ENCODE assay signal across 9 cellular contexts in the genomic region with DNA sequence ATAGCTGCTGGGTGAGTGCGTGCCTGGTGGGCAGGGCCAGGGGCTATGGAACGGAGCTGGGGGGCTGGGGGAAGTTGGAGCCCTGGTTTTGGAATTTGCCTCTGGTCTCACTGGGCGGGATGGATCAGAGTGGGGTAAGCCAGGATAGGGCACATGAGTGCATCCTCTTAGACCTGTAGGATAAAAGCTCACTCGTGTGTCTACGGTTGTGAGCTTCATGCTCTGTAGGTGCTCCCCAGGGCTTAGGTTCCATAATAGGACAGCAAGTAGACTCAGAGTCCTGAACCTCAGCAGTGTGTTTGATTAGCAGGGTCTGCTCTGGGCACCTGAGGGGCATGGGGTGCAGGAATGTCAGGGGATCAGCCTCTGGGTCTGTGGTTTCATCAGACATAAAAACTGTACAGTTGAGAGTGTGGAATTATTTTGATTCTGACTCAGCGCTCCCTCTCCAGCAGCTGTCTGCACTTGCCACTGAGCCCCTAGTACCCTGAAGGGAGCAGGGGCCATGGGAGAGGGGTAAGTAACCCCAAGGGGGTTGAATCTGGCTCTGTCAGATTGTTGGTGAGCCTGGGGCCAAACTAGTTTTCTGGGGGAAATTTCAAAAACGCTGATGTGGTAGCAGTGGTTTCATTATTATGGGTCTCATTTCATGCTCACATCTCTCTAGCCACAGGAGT.
DNase-seq lines count a peak whose midpoint lies in the region; ATAC-seq and TF ChIP-seq lines count a peak whose summit lies in the region.
"Had no signal": no experiment of that assay in that cellular context is flagged by ENCODE, and none has a peak within 500 bp of the region (broad histone marks: within the 10 kb centered on the region; RNA-seq: fewer than 3 reads in every experiment).

No MANE protein-coding gene starts in this region.

- H3K27ac Mint-ChIP-seq in activated T-helper 2 cell treated with anti-CD3 and anti-CD28 coated beads, Interferon-gamma antibody, Interleukin-2, Interleukin-4, amounts not matched to agents 10 μg/mL and 5 μg/mL and 100 μg/mL, durations not matched to agents 14 hours and 24 hours and 36 hours: peak overlapping the region; percentile 87
- peak overlapping the region; percentile 79 for H3K27ac Mint-ChIP-seq in progenitor cell of endocrine pancreas

- no peaks in the 10 kb centered on the region for H3K9me3 Mint-ChIP-seq in activated T-helper 2 cell treated with anti-CD3 and anti-CD28 coated beads, Interferon-gamma antibody, Interleukin-2, Interleukin-4, amounts not matched to agents 10 μg/mL and 5 μg/mL and 100 μg/mL, durations not matched to agents 14 hours and 24 hours and 36 hours
- no peaks in the 10 kb centered on the region for H3K9me3 Mint-ChIP-seq in progenitor cell of endocrine pancreas (ENCODE audit: low read depth)

- no peaks in the 10 kb centered on the region for H3K36me3 ChIP-seq in HEK293 (ENCODE audit: control insufficient read depth in 2 of 2, insufficient read depth in 1 of 2, low read length in 2 of 2)

- no peak overlapping the region for H3K4me3 ChIP-seq in HEK293 (ENCODE audit: low read depth, low read length)
- no peak overlapping the region for H3K4me3 ChIP-seq in dorsolateral prefrontal cortex

- intact Hi-C loops in activated T-helper 2 cell treated with anti-CD3 and anti-CD28 coated beads, Interferon-gamma antibody, Interleukin-2, Interleukin-4, amounts not matched to agents 10 μg/mL and 5 μg/mL and 100 μg/mL, durations not matched to agents 14 hours and 24 hours and 36 hours (cut with micrococcal nuclease): loop anchor here (10.0 kb wide), 2 partner anchors 162 to 498 kb away; a partner anchor contains a TSS
- intact Hi-C loops in dorsolateral prefrontal cortex (cut with DNase I): no loop called here

- no peak for DNase-seq in activated T-helper 2 cell treated with anti-CD3 and anti-CD28 coated beads, Interferon-gamma antibody, Interleukin-2, Interleukin-4, amounts not matched to agents 10 μg/mL and 5 μg/mL and 100 μg/mL, durations not matched to agents 14 hours and 24 hours and 36 hours (ENCODE audit: low spot score)
- DNase-seq in progenitor cell of endocrine pancreas (ENCODE audit: low spot score, unreplicated experiment) (no peak), dorsolateral prefrontal cortex (no peak)
- DNase-seq in stimulated activated CD4-positive, alpha-beta T cell treated with anti-CD3 and anti-CD28 coated beads, Interleukin-12 subunit alpha, Interleukin-12 subunit beta, amount 100 ng/mL, for 4 hours: no peak
- DNase-seq: KBM-7 had no signal

- H3K4me1 ChIP-seq in HEK293 (ENCODE audit: control insufficient read depth, insufficient read depth, low read length): peaks cover 32% of the 10 kb centered on the region

- POLR2A ChIA-PET in HEK293 (lab: Yijun Ruan, JAX): interaction anchor here (0.8 to 1.7 kb wide), 3 partner anchors 9 to 89 kb away, joined by 3 to 7 read pairs (median 3); no protein-coding TSS in a partner anchor

- TF ChIP-seq CTCF in HEK293 (tag by site-specific recombination; IDR thresholded peaks at IDR 0.05) (no peak), progenitor cell of endocrine pancreas (IDR thresholded peaks at IDR 0.05; ENCODE audit: unreplicated experiment) (no peak), dorsolateral prefrontal cortex (IDR thresholded peaks at IDR 0.05 in 54 of 56, conservative IDR thresholded peaks at IDR 0.05 in 2 of 56; ENCODE audit: low read depth in 1 of 56, partially characterized antibody in 56 of 56) (no peak)

- H3K27me3 ChIP-seq in dorsolateral prefrontal cortex: no peaks in the 10 kb centered on the region
- H3K27me3 ChIP-seq: neutrophil had no signal

- H3K36me3 Mint-ChIP-seq in activated T-helper 2 cell treated with anti-CD3 and anti-CD28 coated beads, Interferon-gamma antibody, Interleukin-2, Interleukin-4, amounts not matched to agents 10 μg/mL and 5 μg/mL and 100 μg/mL, durations not matched to agents 14 hours and 24 hours and 36 hours (ENCODE audit: low read depth): peaks cover 13% of the 10 kb centered on the region
- H3K36me3 Mint-ChIP-seq in progenitor cell of endocrine pancreas (ENCODE audit: insufficient read depth): no peaks in the 10 kb centered on the region

- peaks cover 2% of the 10 kb centered on the region for H3K27me3 Mint-ChIP-seq in activated T-helper 2 cell treated with anti-CD3 and anti-CD28 coated beads, Interferon-gamma antibody, Interleukin-2, Interleukin-4, amounts not matched to agents 10 μg/mL and 5 μg/mL and 100 μg/mL, durations not matched to agents 14 hours and 24 hours and 36 hours (ENCODE audit: low read depth)
- no peaks in the 10 kb centered on the region for H3K27me3 Mint-ChIP-seq in progenitor cell of endocrine pancreas

- peak overlapping the region; percentile 48 for H3K4me3 Mint-ChIP-seq in activated T-helper 2 cell treated with anti-CD3 and anti-CD28 coated beads, Interferon-gamma antibody, Interleukin-2, Interleukin-4, amounts not matched to agents 10 μg/mL and 5 μg/mL and 100 μg/mL, durations not matched to agents 14 hours and 24 hours and 36 hours (ENCODE audit: low read depth)
- H3K4me3 Mint-ChIP-seq in progenitor cell of endocrine pancreas (ENCODE audit: low read depth): no peak overlapping the region

- CTCF ChIA-PET in HEK293 (lab: Yijun Ruan, JAX): interaction anchor here (0.6 to 3.5 kb wide), 7 partner anchors 15 to 311 kb away, joined by 3 to 33 read pairs (median 3); a partner anchor contains a TSS

- peaks cover 61% of the 10 kb centered on the region for H3K4me1 Mint-ChIP-seq in activated T-helper 2 cell treated with anti-CD3 and anti-CD28 coated beads, Interferon-gamma antibody, Interleukin-2, Interleukin-4, amounts not matched to agents 10 μg/mL and 5 μg/mL and 100 μg/mL, durations not matched to agents 14 hours and 24 hours and 36 hours (ENCODE audit: low read depth)
- H3K4me1 Mint-ChIP-seq in progenitor cell of endocrine pancreas (ENCODE audit: low read depth): peaks cover 26% of the 10 kb centered on the region

- H3K9me3 ChIP-seq in HEK293 (ENCODE audit: control insufficient read depth, insufficient read depth, low read depth, low read length): no peaks in the 10 kb centered on the region
- H3K9me3 ChIP-seq: neutrophil had no signal

- H3K27ac ChIP-seq in HEK293 (ENCODE audit: extremely low read depth, low read depth, low read length) (peak overlapping the region; percentile 46; the same call in 1 of the 2 replicates), dorsolateral prefrontal cortex (no peak overlapping the region)
- H3K27ac ChIP-seq: neutrophil had no signal

- ATAC-seq in GM18502 (IDR thresholded peaks at IDR 0.05; ENCODE audit: poor library complexity, unreplicated experiment) (peak; percentile 33), HG03045 (IDR thresholded peaks at IDR 0.05; ENCODE audit: unreplicated experiment) (no peak)

TF ChIP-seq in HEK293, 187 proteins besides CTCF, POLR2A, EP300 and RAD21 (continues in another document):
- TF ChIP-seq ZBTB48 (tag by site-specific recombination; IDR thresholded peaks at IDR 0.05): peak; percentile 46; the same call in 1 of the 2 replicates
- no peak for TF ChIP-seq ZNF416 (tag by site-specific recombination; IDR thresholded peaks at IDR 0.05)
- TF ChIP-seq, protein P1, sequence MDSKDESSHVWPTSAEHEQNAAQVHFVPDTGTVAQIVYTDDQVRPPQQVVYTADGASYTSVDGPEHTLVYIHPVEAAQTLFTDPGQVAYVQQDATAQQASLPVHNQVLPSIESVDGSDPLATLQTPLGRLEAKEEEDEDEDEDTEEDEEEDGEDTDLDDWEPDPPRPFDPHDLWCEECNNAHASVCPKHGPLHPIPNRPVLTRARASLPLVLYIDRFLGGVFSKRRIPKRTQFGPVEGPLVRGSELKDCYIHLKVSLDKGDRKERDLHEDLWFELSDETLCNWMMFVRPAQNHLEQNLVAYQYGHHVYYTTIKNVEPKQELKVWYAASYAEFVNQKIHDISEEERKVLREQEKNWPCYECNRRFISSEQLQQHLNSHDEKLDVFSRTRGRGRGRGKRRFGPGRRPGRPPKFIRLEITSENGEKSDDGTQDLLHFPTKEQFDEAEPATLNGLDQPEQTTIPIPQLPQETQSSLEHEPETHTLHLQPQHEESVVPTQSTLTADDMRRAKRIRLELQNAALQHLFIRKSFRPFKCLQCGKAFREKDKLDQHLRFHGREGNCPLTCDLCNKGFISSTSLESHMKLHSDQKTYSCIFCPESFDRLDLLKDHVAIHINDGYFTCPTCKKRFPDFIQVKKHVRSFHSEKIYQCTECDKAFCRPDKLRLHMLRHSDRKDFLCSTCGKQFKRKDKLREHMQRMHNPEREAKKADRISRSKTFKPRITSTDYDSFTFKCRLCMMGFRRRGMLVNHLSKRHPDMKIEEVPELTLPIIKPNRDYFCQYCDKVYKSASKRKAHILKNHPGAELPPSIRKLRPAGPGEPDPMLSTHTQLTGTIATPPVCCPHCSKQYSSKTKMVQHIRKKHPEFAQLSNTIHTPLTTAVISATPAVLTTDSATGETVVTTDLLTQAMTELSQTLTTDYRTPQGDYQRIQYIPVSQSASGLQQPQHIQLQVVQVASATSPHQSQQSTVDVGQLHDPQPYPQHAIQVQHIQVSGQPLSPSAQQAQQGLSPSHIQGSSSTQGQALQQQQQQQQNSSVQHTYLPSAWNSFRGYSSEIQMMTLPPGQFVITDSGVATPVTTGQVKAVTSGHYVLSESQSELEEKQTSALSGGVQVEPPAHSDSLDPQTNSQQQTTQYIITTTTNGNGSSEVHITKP (tag by site-specific recombination; IDR thresholded peaks at IDR 0.05): no peak
- TF ChIP-seq, protein P2, sequence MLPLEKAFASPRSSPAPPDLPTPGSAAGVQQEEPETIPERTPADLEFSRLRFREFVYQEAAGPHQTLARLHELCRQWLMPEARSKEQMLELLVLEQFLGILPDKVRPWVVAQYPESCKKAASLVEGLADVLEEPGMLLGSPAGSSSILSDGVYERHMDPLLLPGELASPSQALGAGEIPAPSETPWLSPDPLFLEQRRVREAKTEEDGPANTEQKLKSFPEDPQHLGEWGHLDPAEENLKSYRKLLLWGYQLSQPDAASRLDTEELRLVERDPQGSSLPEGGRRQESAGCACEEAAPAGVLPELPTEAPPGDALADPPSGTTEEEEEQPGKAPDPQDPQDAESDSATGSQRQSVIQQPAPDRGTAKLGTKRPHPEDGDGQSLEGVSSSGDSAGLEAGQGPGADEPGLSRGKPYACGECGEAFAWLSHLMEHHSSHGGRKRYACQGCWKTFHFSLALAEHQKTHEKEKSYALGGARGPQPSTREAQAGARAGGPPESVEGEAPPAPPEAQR (tag by site-specific recombination; IDR thresholded peaks at IDR 0.05): no peak
- TF ChIP-seq KLF7 (tag by site-specific recombination; IDR thresholded peaks at IDR 0.05; ENCODE audit: borderline replicate concordance): no peak
- TF ChIP-seq ZEB2 (tag by site-specific recombination; IDR thresholded peaks at IDR 0.05): peak; percentile 22; the same call in 1 of the 2 replicates
- TF ChIP-seq ZBTB17 (tag by site-specific recombination; IDR thresholded peaks at IDR 0.05): peak; percentile 98
- no peak for TF ChIP-seq ZNF169 (tag by site-specific recombination; IDR thresholded peaks at IDR 0.05)
